In genomic region chr16:89374393-89374948, GRCh38 we compare ENCODE assay signal across 9 cellular contexts.
DNase-seq lines count a peak whose midpoint lies in the region; FAIRE-seq and TF ChIP-seq lines count a peak whose summit lies in the region.
"Had no signal": no experiment of that assay in that cellular context is flagged by ENCODE, and none has a peak within 500 bp of the region (broad histone marks: within the 10 kb centered on the region; RNA-seq: fewer than 3 reads in every experiment).

No MANE protein-coding gene starts in this region.

- no peak for FAIRE-seq in HTR-8/SVneo (lab: Jason Lieb, UNC)

- BruUV-seq in Caco-2 (replicated peaks; lab: Mats Ljungman, UMichigan) = no TSS peak

- H3K4me3 ChIP-seq in cardiac muscle cell (no peak overlapping the region), right atrium auricular region (no peak overlapping the region), Caco-2 (ENCODE audit: low read depth, low read length) (no peak overlapping the region)
- H3K4me3 ChIP-seq: suprapubic skin had no signal

- DNase-seq in cardiac muscle cell (ENCODE audit: low read depth in 1 of 2, low spot score in 1 of 2) = peak in 1 of 2 donors; percentile 57
- no peak for DNase-seq in right atrium auricular region (ENCODE audit: low spot score)
- DNase-seq in iris pigment epithelial cell (ENCODE audit: low read depth) = peak; percentile 56
- DNase-seq in type B pancreatic cell (ENCODE audit: extremely low spot score, unreplicated experiment) = no peak
- no peak for DNase-seq in HTR-8/SVneo (ENCODE audit: insufficient read length, low spot score)
- no peak for DNase-seq in effector CD4-positive, alpha-beta T cell
- no peak for DNase-seq in Caco-2

- CTCF ChIA-PET in Caco-2 (lab: Charles Lee) = no interaction called here

- H3K27ac Mint-ChIP-seq in type B pancreatic cell = peak overlapping the region; percentile 29
- no peak overlapping the region for H3K27ac Mint-ChIP-seq in Caco-2 (ENCODE audit: unreplicated experiment)

- H3K36me3 Mint-ChIP-seq in type B pancreatic cell (peaks cover 14% of the 10 kb centered on the region), Caco-2 (ENCODE audit: insufficient read depth, unreplicated experiment) (peaks cover 93% of the 10 kb centered on the region)

- intact Hi-C loops in Caco-2 (cut with micrococcal nuclease; ENCODE audit: unreplicated experiment) = no loop called here

- no peak for TF ChIP-seq CTCF in cardiac muscle cell (IDR thresholded peaks at IDR 0.05; ENCODE audit: low read depth, low read length)
- TF ChIP-seq CTCF in right atrium auricular region (IDR thresholded peaks at IDR 0.05) = peak in 1 of 2 donors; percentile 19
- TF ChIP-seq CTCF in VCaP (conservative IDR thresholded peaks at IDR 0.05) = peak; percentile 15; the same call in 1 of the 2 replicates
- TF ChIP-seq CTCF in type B pancreatic cell (conservative IDR thresholded peaks at IDR 0.05) = no peak
- TF ChIP-seq CTCF in Caco-2 (IDR thresholded peaks at IDR 0.05; ENCODE audit: insufficient read depth in 1 of 2, low read depth in 1 of 2, low read length in 1 of 2, severe bottlenecking in 1 of 2, unreplicated experiment in 1 of 2) = no peak

- H3K9me3 ChIP-seq in cardiac muscle cell (ENCODE audit: low read depth) (no peaks in the 10 kb centered on the region), right atrium auricular region (no peaks in the 10 kb centered on the region), Caco-2 (no peaks in the 10 kb centered on the region)
- H3K9me3 ChIP-seq: suprapubic skin had no signal

- H3K27ac ChIP-seq in cardiac muscle cell = peak overlapping the region; percentile 53
- no peak overlapping the region for H3K27ac ChIP-seq in right atrium auricular region
- peak overlapping the region; percentile 30; the same call in 1 of the 2 replicates for H3K27ac ChIP-seq in VCaP
- H3K27ac ChIP-seq: suprapubic skin had no signal

- H3K36me3 ChIP-seq in cardiac muscle cell (no peaks in the 10 kb centered on the region), right atrium auricular region (no peaks in the 10 kb centered on the region), Caco-2 (ENCODE audit: control insufficient read depth, insufficient read depth, low read length) (no peaks in the 10 kb centered on the region)
- H3K36me3 ChIP-seq: suprapubic skin had no signal

- POLR2A ChIA-PET in Caco-2 (lab: Charles Lee) = no interaction called here

- H3K27me3 ChIP-seq in cardiac muscle cell = no peaks in the 10 kb centered on the region
- no peaks in the 10 kb centered on the region for H3K27me3 ChIP-seq in right atrium auricular region
- no peaks in the 10 kb centered on the region for H3K27me3 ChIP-seq in Caco-2 (replicated peaks; ENCODE audit: control insufficient read depth, insufficient read depth, low read length)
- H3K27me3 ChIP-seq: suprapubic skin had no signal

- H3K27me3 Mint-ChIP-seq in type B pancreatic cell = no peaks in the 10 kb centered on the region
- H3K27me3 Mint-ChIP-seq in Caco-2 (ENCODE audit: insufficient read depth, unreplicated experiment) = no peaks in the 10 kb centered on the region

- H3K9me3 Mint-ChIP-seq in type B pancreatic cell (no peaks in the 10 kb centered on the region), Caco-2 (ENCODE audit: unreplicated experiment) (no peaks in the 10 kb centered on the region)

- H3K4me3 Mint-ChIP-seq in type B pancreatic cell (peak overlapping the region; percentile 11), Caco-2 (ENCODE audit: unreplicated experiment) (no peak overlapping the region)

- H3K4me1 Mint-ChIP-seq in type B pancreatic cell (ENCODE audit: unreplicated experiment) = peaks cover 50% of the 10 kb centered on the region
- H3K4me1 Mint-ChIP-seq in Caco-2 (ENCODE audit: low read depth, unreplicated experiment) = peaks cover 53% of the 10 kb centered on the region

- H3K4me1 ChIP-seq in cardiac muscle cell (ENCODE audit: low read depth) = peaks cover 35% of the 10 kb centered on the region
- peaks cover 0 to 76% of the 10 kb centered on the region in 2 donors for H3K4me1 ChIP-seq in right atrium auricular region
- peaks cover 39% of the 10 kb centered on the region for H3K4me1 ChIP-seq in Caco-2

Comparison
In these comparisons a context has a peak if more than half of its experiments do, and no peak if none do; other contexts are left out.
1. H3K27ac ChIP-seq: peak in cardiac muscle cell (single experiment) and VCaP (single experiment); none in right atrium auricular region (0 of 2).